9 cellular contexts compared by ENCODE assay signal in the genomic region with DNA sequence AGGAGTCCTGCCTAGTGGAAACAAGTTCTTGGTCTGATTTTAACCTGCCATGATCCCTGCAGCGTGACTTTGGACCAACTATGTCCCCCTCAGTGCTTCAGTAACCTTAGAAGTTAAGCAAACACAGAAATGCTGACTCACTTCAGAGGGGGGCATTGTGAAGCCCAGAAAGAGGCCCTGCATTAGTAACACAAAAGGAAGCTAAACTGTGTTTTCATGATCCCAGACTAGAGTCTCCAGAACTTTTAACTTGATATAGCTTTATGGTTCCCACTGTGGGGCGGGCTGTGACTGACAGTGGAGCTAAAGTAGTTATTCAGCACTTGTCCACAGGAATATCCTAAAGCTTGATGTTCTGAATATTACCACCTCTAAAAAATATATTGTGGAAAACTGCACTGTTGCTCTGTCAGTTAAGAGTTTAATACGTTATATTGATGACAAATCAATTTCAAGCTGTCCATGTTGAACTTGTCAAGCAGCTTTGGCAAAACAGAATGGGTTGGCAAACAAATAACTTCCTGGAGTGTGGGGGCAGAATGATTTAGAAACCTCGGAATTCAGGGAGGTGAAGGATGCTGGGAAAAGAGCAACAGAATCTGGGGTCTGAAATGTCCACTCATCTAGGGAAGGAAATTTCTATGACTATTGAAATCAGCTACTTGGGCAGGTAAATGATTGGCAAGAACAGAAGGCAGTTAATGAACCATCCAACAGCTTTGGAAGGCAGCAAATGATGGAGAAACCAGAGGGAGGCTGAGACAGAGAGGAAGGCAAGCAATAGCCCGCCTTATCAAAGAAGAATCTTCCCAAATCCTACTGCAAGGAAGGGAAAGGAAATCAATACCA.
A peak's percentile ranks its signal among the peaks of the same experiment; 100 is the strongest.
DNase-seq lines count a peak whose midpoint lies in the region; ATAC-seq, FAIRE-seq and TF ChIP-seq lines count a peak whose summit lies in the region.
"Had no signal": no experiment of that assay in that cellular context is flagged by ENCODE, and none has a peak within 500 bp of the region (broad histone marks: within the 10 kb centered on the region; RNA-seq: fewer than 3 reads in every experiment).

No MANE protein-coding gene starts in this region.

- no peak for TF ChIP-seq POLR2A in endothelial cell of umbilical vein (IDR thresholded peaks at IDR 0.05; ENCODE audit: low read depth, low read length)

- H3K4me3 ChIP-seq in endothelial cell of umbilical vein (replicated peaks in 1 of 3; ENCODE audit: insufficient read depth in 1 of 3, low read depth in 1 of 3, low read length in 3 of 3) (no peak overlapping the region), neural progenitor cell (no peak overlapping the region)

- POLR2A ChIA-PET in endothelial cell of umbilical vein (lab: Charles Lee): no interaction called here

- dilution Hi-C loops in endothelial cell of umbilical vein (cut with MboI; ENCODE audit: extremely low pct_ligation_motif_present, low sequenced_read_pairs): no loop called here

- H3K4me1 ChIP-seq in endothelial cell of umbilical vein (ENCODE audit: control insufficient read depth, extremely low read depth, insufficient read depth, low read length) (no peaks in the 10 kb centered on the region), neural progenitor cell (peaks cover 12% of the 10 kb centered on the region)

- no peak overlapping the region for H3K27ac ChIP-seq in endothelial cell of umbilical vein (ENCODE audit: insufficient read depth, low read depth, low read length)
- H3K27ac ChIP-seq in neural progenitor cell: no peak overlapping the region

- no peaks in the 10 kb centered on the region for H3K79me2 ChIP-seq in endothelial cell of umbilical vein (ENCODE audit: control insufficient read depth, insufficient read depth, low read length)
- H3K79me2 ChIP-seq in neural progenitor cell (ENCODE audit: low read depth): no peaks in the 10 kb centered on the region

- CTCF ChIA-PET in endothelial cell of umbilical vein (lab: Charles Lee): interaction anchor here (0.7 to 1.5 kb wide), 6 partner anchors 9 to 739 kb away, joined by 3 to 6 read pairs (median 4); no protein-coding TSS in a partner anchor

- H3K4me3 Mint-ChIP-seq in neural progenitor cell: no peak overlapping the region
- H3K4me3 Mint-ChIP-seq in activated naive CD8-positive, alpha-beta T cell treated with anti-CD3 and anti-CD28 coated beads for 36 hours: no peak overlapping the region
- H3K4me3 Mint-ChIP-seq in T-helper 17 cell: no peak overlapping the region

- no peaks in the 10 kb centered on the region for H3K9me1 ChIP-seq in endothelial cell of umbilical vein (replicated peaks; ENCODE audit: control insufficient read depth, extremely low read depth, insufficient read depth, low read length)

- TF ChIP-seq CTCF in endothelial cell of umbilical vein (IDR thresholded peaks at IDR 0.05; ENCODE audit: extremely low read depth in 1 of 2, insufficient read depth in 1 of 2, low read depth in 1 of 2, low read length in 2 of 2) (no peak), neural progenitor cell (IDR thresholded peaks at IDR 0.05) (no peak)

- peaks cover 12% of the 10 kb centered on the region for H3K9me3 Mint-ChIP-seq in neural progenitor cell
- no peaks in the 10 kb centered on the region for H3K9me3 Mint-ChIP-seq in activated naive CD8-positive, alpha-beta T cell treated with anti-CD3 and anti-CD28 coated beads for 36 hours

- intact Hi-C loops in endothelial cell of umbilical vein (cut with micrococcal nuclease): no loop called here

- H3K27me3 Mint-ChIP-seq in neural progenitor cell (ENCODE audit: insufficient read depth, low read depth) (peaks cover 7% of the 10 kb centered on the region), T-helper 17 cell (peaks cover 40% of the 10 kb centered on the region)
- H3K27me3 Mint-ChIP-seq in activated naive CD8-positive, alpha-beta T cell treated with anti-CD3 and anti-CD28 coated beads for 36 hours: peaks cover 12% of the 10 kb centered on the region

- H3K9ac ChIP-seq in endothelial cell of umbilical vein (replicated peaks; ENCODE audit: extremely low read depth, insufficient read depth, low read length) (no peak overlapping the region), neural progenitor cell (no peak overlapping the region)

- FAIRE-seq in endothelial cell of umbilical vein (lab: Jason Lieb, UNC): peak; percentile 4

- no peak overlapping the region for H3K4me2 ChIP-seq in endothelial cell of umbilical vein (ENCODE audit: insufficient read depth, low read length)
- peak overlapping the region; percentile 32 for H3K4me2 ChIP-seq in neural progenitor cell

- no peaks in the 10 kb centered on the region for H3K9me3 ChIP-seq in endothelial cell of umbilical vein (replicated peaks; ENCODE audit: control insufficient read depth, insufficient read depth, low read length)
- H3K9me3 ChIP-seq in neural progenitor cell (ENCODE audit: low read depth): no peaks in the 10 kb centered on the region
- H3K9me3 ChIP-seq in T-helper 17 cell (ENCODE audit: control insufficient read depth, low read length, poor library complexity, severe bottlenecking): no peaks in the 10 kb centered on the region

- no peaks in the 10 kb centered on the region for H3K36me3 ChIP-seq in endothelial cell of umbilical vein (ENCODE audit: control insufficient read depth in 2 of 2, extremely low read depth in 1 of 2, insufficient read depth in 2 of 2, low read length in 2 of 2)
- no peaks in the 10 kb centered on the region for H3K36me3 ChIP-seq in neural progenitor cell

- H3K27me3 ChIP-seq in endothelial cell of umbilical vein (ENCODE audit: control insufficient read depth in 2 of 2, insufficient read depth in 2 of 2, low read length in 2 of 2): no peaks in the 10 kb centered on the region
- no peaks in the 10 kb centered on the region for H3K27me3 ChIP-seq in neural progenitor cell

- peak overlapping the region; percentile 53 for H2AFZ ChIP-seq in endothelial cell of umbilical vein (ENCODE audit: low read depth, low read length)
- no peak overlapping the region for H2AFZ ChIP-seq in neural progenitor cell (replicated peaks)

- no peaks in the 10 kb centered on the region for H3F3A ChIP-seq in neural progenitor cell (ENCODE audit: low read depth)

- no peaks in the 10 kb centered on the region for H4K20me1 ChIP-seq in endothelial cell of umbilical vein (replicated peaks; ENCODE audit: control insufficient read depth, extremely low read depth, insufficient read depth, low read length)
- no peaks in the 10 kb centered on the region for H4K20me1 ChIP-seq in neural progenitor cell (ENCODE audit: low read depth)

- no TSS peak for BruUV-seq in endothelial cell of umbilical vein (replicated peaks; lab: Mats Ljungman, UMichigan)

- ATAC-seq in HG03521 (IDR thresholded peaks at IDR 0.05; ENCODE audit: unreplicated experiment): no peak
- ATAC-seq in T-helper 17 cell: no peak
- ATAC-seq in GM19351 (IDR thresholded peaks at IDR 0.05; ENCODE audit: unreplicated experiment): no peak

- H3K36me3 Mint-ChIP-seq in neural progenitor cell: peaks cover 4% of the 10 kb centered on the region
- H3K36me3 Mint-ChIP-seq in activated naive CD8-positive, alpha-beta T cell treated with anti-CD3 and anti-CD28 coated beads for 36 hours: no peaks in the 10 kb centered on the region
- H3K36me3 Mint-ChIP-seq in T-helper 17 cell (ENCODE audit: low read depth): peaks cover 2% of the 10 kb centered on the region

- H3K4me1 Mint-ChIP-seq in neural progenitor cell (peaks cover 21% of the 10 kb centered on the region), T-helper 17 cell (peaks cover 2% of the 10 kb centered on the region)
- H3K4me1 Mint-ChIP-seq in activated naive CD8-positive, alpha-beta T cell treated with anti-CD3 and anti-CD28 coated beads for 36 hours: no peaks in the 10 kb centered on the region

- DNase-seq in DMS53 treated with DMSO at 0.1 percent for 48 hours (lab: John Stamatoyannopoulos, UW; ENCODE audit: unreplicated experiment): peak; percentile 91
- peak; percentile 4 to 10 for DNase-seq in NCI-H1930 (lab: John Stamatoyannopoulos, UW)
- DNase-seq in endothelial cell of umbilical vein (ENCODE audit: low read depth, low spot score): peak; percentile 65
- DNase-seq in neural progenitor cell (ENCODE audit: low spot score): peak; percentile 49
- no peak for DNase-seq in activated naive CD8-positive, alpha-beta T cell treated with anti-CD3 and anti-CD28 coated beads for 36 hours
- DNase-seq in T-helper 17 cell: no peak
- DNase-seq: activated naive CD4-positive, alpha-beta T cell had no signal

- peak overlapping the region; percentile 81 for H3K27ac Mint-ChIP-seq in neural progenitor cell
- no peak overlapping the region for H3K27ac Mint-ChIP-seq in activated naive CD8-positive, alpha-beta T cell treated with anti-CD3 and anti-CD28 coated beads for 36 hours
- no peak overlapping the region for H3K27ac Mint-ChIP-seq in T-helper 17 cell

TF ChIP-seq in endothelial cell of umbilical vein, 7 proteins besides CTCF, POLR2A, EP300 and RAD21:
- no peak for TF ChIP-seq EZH2 (IDR thresholded peaks at IDR 0.05; ENCODE audit: borderline replicate concordance, low read depth, low read length, severe bottlenecking)
- no peak for TF ChIP-seq FOS (IDR thresholded peaks at IDR 0.05; ENCODE audit: borderline replicate concordance, insufficient read depth, low read length)
- TF ChIP-seq MYC (IDR thresholded peaks at IDR 0.05; ENCODE audit: low read depth, low read length): no peak
- TF ChIP-seq, protein P1, sequence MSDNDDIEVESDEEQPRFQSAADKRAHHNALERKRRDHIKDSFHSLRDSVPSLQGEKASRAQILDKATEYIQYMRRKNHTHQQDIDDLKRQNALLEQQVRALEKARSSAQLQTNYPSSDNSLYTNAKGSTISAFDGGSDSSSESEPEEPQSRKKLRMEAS (IDR thresholded peaks at IDR 0.05; ENCODE audit: insufficient read depth, insufficient read length): no peak
- TF ChIP-seq JUN (IDR thresholded peaks at IDR 0.05; ENCODE audit: borderline replicate concordance, insufficient read depth, insufficient read length, low read depth): no peak
- TF ChIP-seq GATA2 (IDR thresholded peaks at IDR 0.05; ENCODE audit: insufficient read depth, insufficient read length, low read depth, low read length): no peak
- no peak for TF ChIP-seq POLR2AphosphoS5 (IDR thresholded peaks at IDR 0.05; ENCODE audit: insufficient read depth, low read depth, low read length)

Comparison
In these comparisons a context has a peak if more than half of its experiments do, and no peak if none do; other contexts are left out.
1. DNase-seq: peak in DMS53 treated with DMSO at 0.1 percent for 48 hours (single experiment), NCI-H1930 (2 of 2), endothelial cell of umbilical vein (single experiment) and neural progenitor cell (single experiment); none in activated naive CD8-positive, alpha-beta T cell treated with anti-CD3 and anti-CD28 coated beads for 36 hours (single experiment) and T-helper 17 cell (0 of 3).